In the genomic region with DNA sequence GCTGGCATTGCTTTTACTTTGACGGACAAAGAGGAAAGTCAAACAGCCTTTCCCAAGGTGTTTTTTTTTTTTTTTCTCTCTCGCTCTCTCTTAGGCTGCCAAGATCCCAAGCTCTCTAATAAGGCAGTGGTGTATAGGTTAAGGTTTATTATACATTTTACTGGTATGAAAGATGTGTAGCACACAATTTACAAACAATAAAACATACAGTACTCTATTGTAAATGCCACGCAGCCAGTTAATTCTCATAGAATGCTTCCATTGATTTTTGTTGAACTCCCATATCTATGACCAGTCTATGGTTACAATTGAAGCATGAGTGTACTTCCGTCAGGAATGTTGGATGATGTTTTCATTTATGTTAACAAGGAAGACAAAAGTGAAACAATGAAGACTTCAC, we compare ENCODE assay signal across 22 cellular contexts.
"Had no signal": no experiment of that assay in that cellular context is flagged by ENCODE, and none has a peak within 500 bp of the region (broad histone marks: within the 10 kb centered on the region; RNA-seq: fewer than 3 reads in every experiment).

No MANE protein-coding gene starts in this region.

- ATAC-seq: natural killer cell treated with Interleukin-12 subunit alpha and Interleukin-12 subunit beta and Interleukin-15 and Interleukin-18, amount 100 ng/mL, for 72 hours; pancreas; psoas muscle; right lobe of liver; stimulated activated effector memory CD8-positive, alpha-beta T cell treated with anti-CD3 and anti-CD28 coated beads, Interleukin-12 subunit alpha, Interleukin-12 subunit beta, amount 100 ng/mL, for 72 hours; stimulated activated naive B cell treated with anti-CD40 and anti-IgM and Interleukin-4, amounts not matched to agents 10 μg/mL and 1 μg/mL and 100 μg/mL, for 72 hours had no signal

- DNase-seq: nephron progenitor cell; nucleus accumbens; pancreas; psoas muscle; right cardiac atrium; sigmoid colon; small intestine; stimulated activated CD4-positive, alpha-beta T cell treated with anti-CD3 and anti-CD28 coated beads, Interleukin-15, amount 100 ng/mL, for 24 hours; stimulated activated CD4-positive, alpha-beta T cell treated with anti-CD3 and anti-CD28 coated beads, Interleukin-2, amount 100 ng/mL, for 24 hours; stimulated activated CD4-positive, alpha-beta T cell treated with anti-CD3 and anti-CD28 coated beads, Interleukin-2, amount 100 ng/mL, for 48 hours; stimulated activated CD4-positive, alpha-beta T cell treated with anti-CD3 and anti-CD28 coated beads, Interleukin-4, amount 100 ng/mL, for 24 hours; stimulated activated naive B cell treated with anti-CD40 and anti-IgM and Interleukin-4, amounts not matched to agents 10 μg/mL and 1 μg/mL and 100 μg/mL, for 72 hours; stimulated activated naive CD4-positive, alpha-beta T cell treated with Interleukin-2 at 50 U/mL for 16 hours; stomach; thyroid gland; trophoblast cell; upper lobe of left lung had no signal

- H3K4me3 Mint-ChIP-seq: natural killer cell treated with Interleukin-12 subunit alpha and Interleukin-12 subunit beta and Interleukin-15 and Interleukin-18, amount 100 ng/mL, for 72 hours; nephron progenitor cell; neural crest cell; stimulated activated effector memory CD8-positive, alpha-beta T cell treated with anti-CD3 and anti-CD28 coated beads, Interleukin-12 subunit alpha, Interleukin-12 subunit beta, amount 100 ng/mL, for 72 hours; stimulated activated naive B cell treated with anti-CD40 and anti-IgM and Interleukin-4, amounts not matched to agents 10 μg/mL and 1 μg/mL and 100 μg/mL, for 72 hours; stimulated activated naive CD8-positive, alpha-beta T cell treated with anti-CD3 and anti-CD28 coated beads, Interleukin-15, Interleukin-2, amounts not matched to agents 100 ng/mL and 50 ng/mL, for 24 hours had no signal

- H3K27ac Mint-ChIP-seq: natural killer cell treated with Interleukin-12 subunit alpha and Interleukin-12 subunit beta and Interleukin-15 and Interleukin-18, amount 100 ng/mL, for 72 hours; nephron progenitor cell; stimulated activated effector memory CD8-positive, alpha-beta T cell treated with anti-CD3 and anti-CD28 coated beads, Interleukin-12 subunit alpha, Interleukin-12 subunit beta, amount 100 ng/mL, for 72 hours; stimulated activated naive B cell treated with anti-CD40 and anti-IgM and Interleukin-4, amounts not matched to agents 10 μg/mL and 1 μg/mL and 100 μg/mL, for 72 hours; stimulated activated naive CD8-positive, alpha-beta T cell treated with anti-CD3 and anti-CD28 coated beads, Interleukin-15, Interleukin-2, amounts not matched to agents 100 ng/mL and 50 ng/mL, for 24 hours had no signal

- H3K36me3 Mint-ChIP-seq: natural killer cell treated with Interleukin-12 subunit alpha and Interleukin-12 subunit beta and Interleukin-15 and Interleukin-18, amount 100 ng/mL, for 72 hours; stimulated activated effector memory CD8-positive, alpha-beta T cell treated with anti-CD3 and anti-CD28 coated beads, Interleukin-12 subunit alpha, Interleukin-12 subunit beta, amount 100 ng/mL, for 72 hours; stimulated activated naive B cell treated with anti-CD40 and anti-IgM and Interleukin-4, amounts not matched to agents 10 μg/mL and 1 μg/mL and 100 μg/mL, for 72 hours had no signal

- H3K9me3 Mint-ChIP-seq: natural killer cell treated with Interleukin-12 subunit alpha and Interleukin-12 subunit beta and Interleukin-15 and Interleukin-18, amount 100 ng/mL, for 72 hours; nephron progenitor cell; neural crest cell; stimulated activated effector memory CD8-positive, alpha-beta T cell treated with anti-CD3 and anti-CD28 coated beads, Interleukin-12 subunit alpha, Interleukin-12 subunit beta, amount 100 ng/mL, for 72 hours; stimulated activated naive B cell treated with anti-CD40 and anti-IgM and Interleukin-4, amounts not matched to agents 10 μg/mL and 1 μg/mL and 100 μg/mL, for 72 hours; stimulated activated naive CD8-positive, alpha-beta T cell treated with anti-CD3 and anti-CD28 coated beads, Interleukin-15, Interleukin-2, amounts not matched to agents 100 ng/mL and 50 ng/mL, for 24 hours had no signal

- H3K4me1 Mint-ChIP-seq: stimulated activated effector memory CD8-positive, alpha-beta T cell treated with anti-CD3 and anti-CD28 coated beads, Interleukin-12 subunit alpha, Interleukin-12 subunit beta, amount 100 ng/mL, for 72 hours; stimulated activated naive B cell treated with anti-CD40 and anti-IgM and Interleukin-4, amounts not matched to agents 10 μg/mL and 1 μg/mL and 100 μg/mL, for 72 hours had no signal
